In the genomic region with DNA sequence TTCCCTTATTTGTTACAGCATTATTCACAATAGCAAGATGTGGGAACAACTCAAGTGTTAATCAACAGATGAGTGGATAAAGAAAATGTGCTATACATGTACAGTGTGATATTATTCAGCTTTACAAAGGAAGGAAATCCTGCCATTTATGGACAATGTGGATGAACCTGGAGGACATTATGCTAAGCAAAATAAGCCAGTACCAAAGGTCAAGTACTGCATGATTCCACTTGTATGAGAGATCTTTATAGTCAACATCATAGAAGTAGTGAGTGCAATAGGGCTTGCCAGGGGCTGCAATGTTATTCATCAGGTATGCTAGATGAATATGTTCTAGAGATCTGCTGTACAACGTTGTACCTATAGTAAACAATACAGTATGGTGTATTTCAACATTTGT, we compare ENCODE assay signal across 25 cellular contexts.
A peak's percentile ranks its signal among the peaks of the same experiment; 100 is the strongest.
DNase-seq lines count a peak whose midpoint lies in the region; ATAC-seq, FAIRE-seq and TF ChIP-seq lines count a peak whose summit lies in the region.
"Had no signal": no experiment of that assay in that cellular context is flagged by ENCODE, and none has a peak within 500 bp of the region (broad histone marks: within the 10 kb centered on the region; RNA-seq: fewer than 3 reads in every experiment).

No MANE protein-coding gene starts in this region.

- DNase-seq in COLO668 (lab: John Stamatoyannopoulos, UW; ENCODE audit: unreplicated experiment) (peak; percentile 68), GM12892 (ENCODE audit: insufficient read length) (no peak), epithelial cell of esophagus (ENCODE audit: low read depth) (peak; percentile 69), right lobe of liver (no peak), SIG-M5 (lab: John Stamatoyannopoulos, UW) (no peak), anterior cingulate cortex (lab: John Stamatoyannopoulos, UW) (no peak)
- DNase-seq in activated effector memory CD4-positive, alpha-beta T cell treated with Interleukin-2 at 50 U/mL for 16 hours, result no peak
- DNase-seq: ACHN, AML-193, GF-D8, Kasumi-1, MM.1S, NCI-H1092, NCI-H1436 treated with DMSO at 0.1 percent for 48 hours, NCI-H2029 treated with DMSO at 0.1 percent for 48 hours, NCI-H2171, NCI-H446 treated with DMSO at 0.1 percent for 48 hours, NCI-H774, SW 1271 had no signal

- H3K9me3 ChIP-seq in right lobe of liver, result no peaks in the 10 kb centered on the region

- peak; percentile 59 to 77 (median 73) for ATAC-seq in right lobe of liver
- ATAC-seq: GM12878, GM23338, HCT116 had no signal

- H3K4me3 ChIP-seq in epithelial cell of esophagus (ENCODE audit: low read length), result no peak overlapping the region
- no peak overlapping the region for H3K4me3 ChIP-seq in right lobe of liver
- H3K4me3 ChIP-seq: GM12878, GM23338 had no signal

- no peaks in the 10 kb centered on the region for H3K27me3 ChIP-seq in right lobe of liver

- H3K36me3 ChIP-seq in right lobe of liver, result no peaks in the 10 kb centered on the region

- 19% methylated on average over 1 of the region's 1 CpG for WGBS in right lobe of liver (ENCODE audit: insufficient coverage, low coverage, low lambda C conversion rate, missing lambda C conversion rate)

- peaks cover 0 to 19% (median 10%) of the 10 kb centered on the region in 4 donors for H3K4me1 ChIP-seq in right lobe of liver

- FAIRE-seq in GM12892 (lab: Jason Lieb, UNC), result peak; percentile 56
- FAIRE-seq: GM12878, GM19239, HTR-8/SVneo had no signal

- TF ChIP-seq CTCF in epithelial cell of esophagus (IDR thresholded peaks at IDR 0.05; ENCODE audit: insufficient read depth, low read depth, low read length, missing control alignments), result no peak
- TF ChIP-seq CTCF in right lobe of liver (IDR thresholded peaks at IDR 0.05), result no peak

- intact Hi-C loops in right lobe of liver (cut with DNase I), result no loop called here

- no peak for TF ChIP-seq POLR2A in GM12892 (IDR thresholded peaks at IDR 0.05; ENCODE audit: low read depth, low read length)
- TF ChIP-seq POLR2A in right lobe of liver (IDR thresholded peaks at IDR 0.05), result no peak

- H3K27ac ChIP-seq in right lobe of liver, result peak overlapping the region; percentile 31 to 75 (median 68)
- H3K27ac ChIP-seq: C4-2B had no signal

Comparison
In these comparisons a context has a peak if more than half of its experiments do, and no peak if none do; other contexts are left out.
1. DNase-seq: peak in COLO668 (single experiment) and epithelial cell of esophagus (single experiment); none in GM12892 (single experiment), right lobe of liver (0 of 3), activated effector memory CD4-positive, alpha-beta T cell treated with Interleukin-2 at 50 U/mL for 16 hours (single experiment), SIG-M5 (single experiment) and anterior cingulate cortex (0 of 58).